In the genomic region with DNA sequence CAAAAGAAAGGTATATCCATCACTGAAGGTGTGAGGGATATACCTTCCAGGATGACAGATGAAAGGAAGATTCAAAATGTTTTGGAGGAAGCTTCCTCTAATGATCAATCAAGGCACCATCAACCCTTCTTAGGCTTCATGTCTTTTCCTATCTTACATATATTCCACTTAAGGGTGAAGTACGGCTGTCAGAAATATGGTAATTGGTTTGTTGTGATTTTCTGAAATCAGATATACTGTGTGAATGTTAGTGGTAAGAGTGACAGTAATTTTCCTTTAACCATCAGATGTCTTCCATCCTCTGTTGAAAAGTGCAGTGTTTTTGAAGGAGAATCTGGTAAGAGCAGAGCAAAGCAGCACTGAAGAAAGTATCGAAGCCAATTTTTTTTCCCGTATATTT, we compare ENCODE assay signal across 31 cellular contexts. TPM values are rescaled to one million over a fixed set of nuclear protein-coding genes. Genes with fewer than 3 reads are reported as not detected.
A peak's percentile ranks its signal among the peaks of the same experiment; 100 is the strongest.
DNase-seq lines count a peak whose midpoint lies in the region; ATAC-seq and TF ChIP-seq lines count a peak whose summit lies in the region.
"Had no signal": no experiment of that assay in that cellular context is flagged by ENCODE, and none has a peak within 500 bp of the region (broad histone marks: within the 10 kb centered on the region; RNA-seq: fewer than 3 reads in every experiment).

No MANE protein-coding gene starts in this region.

- TF ChIP-seq EP300 in neural cell (conservative IDR thresholded peaks at IDR 0.05; ENCODE audit: poor library complexity, severe bottlenecking) = peak; percentile 90

- H3K9me2 ChIP-seq in neural cell (ENCODE audit: insufficient read depth, low read length) = no peaks in the 10 kb centered on the region

- peaks cover 11% of the 10 kb centered on the region for H3K27me3 Mint-ChIP-seq in activated naive CD8-positive, alpha-beta T cell
- H3K27me3 Mint-ChIP-seq in activated naive CD8-positive, alpha-beta T cell treated with anti-CD3 and anti-CD28 coated beads, Interleukin-2, amount 50 U/mL, for 24 hours = peaks cover 15% of the 10 kb centered on the region

- H3K27ac ChIP-seq in neural cell (ENCODE audit: low read length) = peak overlapping the region; percentile 49
- H3K27ac ChIP-seq: 22Rv1; A549; BLaER1; BLaER1 treated with 17β-estradiol and CSF1 and Interleukin-3, amounts not matched to agents 10 nM and 100 nM; C4-2B had no signal

- no peak for DNase-seq in activated naive CD8-positive, alpha-beta T cell treated with anti-CD3 and anti-CD28 coated beads, Interleukin-2, amount 50 U/mL, for 24 hours
- DNase-seq: 8988T; ACHN; AML-193; BE2C; C1 segment of cervical spinal cord; Caco-2; Calu3; CD4-positive, alpha-beta memory T cell; CD4-positive, alpha-beta T cell; CD4-positive, CD25-positive, alpha-beta regulatory T cell; CD8-positive, alpha-beta memory T cell; CD8-positive, alpha-beta T cell; COR-L47; DMS 273 treated with DMSO at 0.1 percent for 48 hours; DMS153; DMS53; DMS79; DMS79 treated with DMSO at 0.1 percent for 48 hours; DND-41; EL had no signal

- no peaks in the 10 kb centered on the region for H4K20me1 ChIP-seq in neural cell (ENCODE audit: insufficient read depth)
- H4K20me1 ChIP-seq: BLaER1; BLaER1 treated with 17β-estradiol and CSF1 and Interleukin-3, amounts not matched to agents 10 nM and 100 nM had no signal

- no peak overlapping the region for H2AFZ ChIP-seq in neural cell (ENCODE audit: low read depth, low read length)

- H3K9me3 ChIP-seq in neural cell (ENCODE audit: low read length) = no peaks in the 10 kb centered on the region
- H3K9me3 ChIP-seq: BE2C, BLaER1, Caco-2 had no signal

- no peaks in the 10 kb centered on the region for H3K27me3 ChIP-seq in neural cell (ENCODE audit: insufficient read depth, low read depth, low read length)
- H3K27me3 ChIP-seq: BE2C; BLaER1; BLaER1 treated with 17β-estradiol and CSF1 and Interleukin-3, amounts not matched to agents 10 nM and 100 nM had no signal

- no peak for TF ChIP-seq RAD21 in neural cell (conservative IDR thresholded peaks at IDR 0.05)

- no peaks in the 10 kb centered on the region for H3K9me3 Mint-ChIP-seq in activated naive CD8-positive, alpha-beta T cell (ENCODE audit: low read depth)
- peaks cover 7% of the 10 kb centered on the region for H3K9me3 Mint-ChIP-seq in activated naive CD8-positive, alpha-beta T cell treated with anti-CD3 and anti-CD28 coated beads, Interleukin-2, amount 50 U/mL, for 24 hours

- H3K27ac Mint-ChIP-seq in activated naive CD8-positive, alpha-beta T cell = peak overlapping the region; percentile 11
- H3K27ac Mint-ChIP-seq in activated naive CD8-positive, alpha-beta T cell treated with anti-CD3 and anti-CD28 coated beads, Interleukin-2, amount 50 U/mL, for 24 hours = no peak overlapping the region
- H3K27ac Mint-ChIP-seq: B cell; CD14-positive monocyte; CD4-positive, alpha-beta memory T cell; CD4-positive, alpha-beta T cell; CD4-positive, CD25-positive, alpha-beta regulatory T cell; CD8-positive, alpha-beta memory T cell; CD8-positive, alpha-beta T cell had no signal

- peaks cover 4% of the 10 kb centered on the region for H3K36me3 Mint-ChIP-seq in activated naive CD8-positive, alpha-beta T cell
- peaks cover 3% of the 10 kb centered on the region for H3K36me3 Mint-ChIP-seq in activated naive CD8-positive, alpha-beta T cell treated with anti-CD3 and anti-CD28 coated beads, Interleukin-2, amount 50 U/mL, for 24 hours (ENCODE audit: low read depth)
- H3K36me3 Mint-ChIP-seq: CD14-positive monocyte; CD4-positive, CD25-positive, alpha-beta regulatory T cell had no signal

- H3K4me2 ChIP-seq in neural cell (ENCODE audit: low read length) = no peak overlapping the region
- H3K4me2 ChIP-seq: A549; BLaER1; BLaER1 treated with 17β-estradiol and CSF1 and Interleukin-3, amounts not matched to agents 10 nM and 100 nM had no signal

- ATAC-seq in activated naive CD8-positive, alpha-beta T cell treated with anti-CD3 and anti-CD28 coated beads, Interleukin-2, amount 50 U/mL, for 24 hours = no peak
- ATAC-seq in GM18519 (IDR thresholded peaks at IDR 0.05; ENCODE audit: low FRiP score, unreplicated experiment) = no peak
- ATAC-seq: A549; CD8-positive, alpha-beta T cell had no signal

- peaks cover 13% of the 10 kb centered on the region for H3K79me2 ChIP-seq in neural cell (replicated peaks; ENCODE audit: insufficient read depth, low read length)

- no peaks in the 10 kb centered on the region for H3K36me3 ChIP-seq in neural cell (ENCODE audit: insufficient read depth, low read length)
- H3K36me3 ChIP-seq: BE2C; BLaER1; BLaER1 treated with 17β-estradiol and CSF1 and Interleukin-3, amounts not matched to agents 10 nM and 100 nM had no signal

- peaks cover 22% of the 10 kb centered on the region for H3K4me1 Mint-ChIP-seq in activated naive CD8-positive, alpha-beta T cell (ENCODE audit: low read depth)
- H3K4me1 Mint-ChIP-seq in activated naive CD8-positive, alpha-beta T cell treated with anti-CD3 and anti-CD28 coated beads, Interleukin-2, amount 50 U/mL, for 24 hours = peaks cover 19% of the 10 kb centered on the region

- no peak overlapping the region for H3K4me3 ChIP-seq in neural cell (ENCODE audit: low read length)
- H3K4me3 ChIP-seq: A549; BLaER1; BLaER1 treated with 17β-estradiol and CSF1 and Interleukin-3, amounts not matched to agents 10 nM and 100 nM had no signal

- no peak overlapping the region for H3K4me3 Mint-ChIP-seq in activated naive CD8-positive, alpha-beta T cell
- no peak overlapping the region for H3K4me3 Mint-ChIP-seq in activated naive CD8-positive, alpha-beta T cell treated with anti-CD3 and anti-CD28 coated beads, Interleukin-2, amount 50 U/mL, for 24 hours
- H3K4me3 Mint-ChIP-seq: B cell; CD4-positive, alpha-beta memory T cell; CD4-positive, alpha-beta T cell; CD8-positive, alpha-beta memory T cell; CD8-positive, alpha-beta T cell had no signal

- no peaks in the 10 kb centered on the region for H3F3A ChIP-seq in neural cell (ENCODE audit: insufficient read depth, low read length, poor library complexity, severe bottlenecking)

- TF ChIP-seq CTCF in neural cell (IDR thresholded peaks at IDR 0.05; ENCODE audit: poor library complexity, severe bottlenecking) = no peak

- no peak overlapping the region for H3K9ac ChIP-seq in neural cell (ENCODE audit: low read length)
- H3K9ac ChIP-seq: BLaER1; BLaER1 treated with 17β-estradiol and CSF1 and Interleukin-3, amounts not matched to agents 10 nM and 100 nM had no signal

TF ChIP-seq in neural cell, 6 proteins besides CTCF, POLR2A, EP300 and RAD21:
- peak; percentile 42 for TF ChIP-seq REST (IDR thresholded peaks at IDR 0.05; ENCODE audit: borderline replicate concordance)
- peak; percentile 49 for TF ChIP-seq SMC3 (conservative IDR thresholded peaks at IDR 0.05; ENCODE audit: poor library complexity)
- no peak for TF ChIP-seq MXI1 (conservative IDR thresholded peaks at IDR 0.05; ENCODE audit: poor library complexity, severe bottlenecking)
- no peak for TF ChIP-seq TAF1 (IDR thresholded peaks at IDR 0.05; ENCODE audit: low read depth)
- TF ChIP-seq POLR2AphosphoS5 (IDR thresholded peaks at IDR 0.05) = peak; percentile 60
- no peak for TF ChIP-seq EZH2 (IDR thresholded peaks at IDR 0.05; ENCODE audit: borderline replicate concordance, insufficient read depth, low read length, poor library complexity, severe bottlenecking)

RNA-seq across cellular contexts. Expression of gene MRPS33, which starts 2.8 kb away (rescaled TPM):
- 68.4 and 68.5 TPM in 2 replicates for polyA plus RNA-seq in neural cell
- polyA minus RNA-seq in neural cell = 20.9 and 27.4 TPM in 2 replicates

RNA-seq across cellular contexts. Expression of gene TMEM178B, which starts 56.3 kb away (rescaled TPM):
- polyA plus RNA-seq in neural cell = 40.7 and 44.9 TPM in 2 replicates
- polyA minus RNA-seq in neural cell = 140 and 154 TPM in 2 replicates
- polyA plus RNA-seq: CD14-positive monocyte; CD4-positive, CD25-positive, alpha-beta regulatory T cell had no signal
